Comparison of ENCODE assay signal across 1 cellular context in genomic region chr20:49752504-49752903, GRCh38.
TF ChIP-seq lines count a peak whose summit lies in the region.

No MANE protein-coding gene starts in this region.

TF ChIP-seq in HepG2, 621 proteins besides CTCF, POLR2A, EP300 and RAD21 (continued from another document and continues in another):
- TF ChIP-seq TRIM22 (IDR thresholded peaks at IDR 0.05), result no peak
- TF ChIP-seq, protein P1, sequence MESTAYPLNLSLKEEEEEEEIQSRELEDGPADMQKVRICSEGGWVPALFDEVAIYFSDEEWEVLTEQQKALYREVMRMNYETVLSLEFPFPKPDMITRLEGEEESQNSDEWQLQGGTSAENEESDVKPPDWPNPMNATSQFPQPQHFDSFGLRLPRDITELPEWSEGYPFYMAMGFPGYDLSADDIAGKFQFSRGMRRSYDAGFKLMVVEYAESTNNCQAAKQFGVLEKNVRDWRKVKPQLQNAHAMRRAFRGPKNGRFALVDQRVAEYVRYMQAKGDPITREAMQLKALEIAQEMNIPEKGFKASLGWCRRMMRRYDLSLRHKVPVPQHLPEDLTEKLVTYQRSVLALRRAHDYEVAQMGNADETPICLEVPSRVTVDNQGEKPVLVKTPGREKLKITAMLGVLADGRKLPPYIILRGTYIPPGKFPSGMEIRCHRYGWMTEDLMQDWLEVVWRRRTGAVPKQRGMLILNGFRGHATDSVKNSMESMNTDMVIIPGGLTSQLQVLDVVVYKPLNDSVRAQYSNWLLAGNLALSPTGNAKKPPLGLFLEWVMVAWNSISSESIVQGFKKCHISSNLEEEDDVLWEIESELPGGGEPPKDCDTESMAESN (CRISPR knock-in tag; conservative IDR thresholded peaks at IDR 0.05), result no peak
- TF ChIP-seq, protein P2, sequence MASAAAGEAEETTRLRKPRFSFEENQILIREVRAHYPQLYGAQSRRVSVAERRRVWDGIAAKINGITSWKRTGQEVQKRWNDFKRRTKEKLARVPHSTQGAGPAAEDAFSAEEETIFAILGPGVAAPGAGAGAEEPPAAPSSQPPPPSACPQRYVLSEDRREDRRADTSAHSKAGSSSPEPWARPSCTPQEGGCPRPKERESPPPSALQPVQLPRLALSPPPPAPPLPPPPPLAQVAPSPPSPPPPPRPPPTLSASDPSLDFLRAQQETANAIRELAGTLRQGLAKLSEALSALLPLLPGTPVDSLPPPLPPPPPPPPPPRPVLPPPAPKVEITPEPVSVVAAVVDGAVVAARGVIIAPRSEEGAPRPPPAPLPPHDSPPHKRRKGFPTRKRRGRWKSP (CRISPR knock-in tag; IDR thresholded peaks at IDR 0.05), result no peak
- TF ChIP-seq ZNF768 (CRISPR knock-in tag; IDR thresholded peaks at IDR 0.05), result peak; percentile 96
- TF ChIP-seq ATF5 (CRISPR knock-in tag; IDR thresholded peaks at IDR 0.05; ENCODE audit: low read depth), result no peak
- TF ChIP-seq ZBTB40 (IDR thresholded peaks at IDR 0.05), result no peak
- TF ChIP-seq ZBTB40 (CRISPR knock-in tag; IDR thresholded peaks at IDR 0.05), result no peak
- no peak for TF ChIP-seq KLF9 (CRISPR knock-in tag; IDR thresholded peaks at IDR 0.05; ENCODE audit: low read depth)
- no peak for TF ChIP-seq SIX4 (CRISPR knock-in tag; IDR thresholded peaks at IDR 0.05)
- no peak for TF ChIP-seq NFRKB (IDR thresholded peaks at IDR 0.05)
- TF ChIP-seq ZNF788 (CRISPR knock-in tag; IDR thresholded peaks at IDR 0.05; ENCODE audit: borderline replicate concordance), result no peak
- TF ChIP-seq, protein P3, sequence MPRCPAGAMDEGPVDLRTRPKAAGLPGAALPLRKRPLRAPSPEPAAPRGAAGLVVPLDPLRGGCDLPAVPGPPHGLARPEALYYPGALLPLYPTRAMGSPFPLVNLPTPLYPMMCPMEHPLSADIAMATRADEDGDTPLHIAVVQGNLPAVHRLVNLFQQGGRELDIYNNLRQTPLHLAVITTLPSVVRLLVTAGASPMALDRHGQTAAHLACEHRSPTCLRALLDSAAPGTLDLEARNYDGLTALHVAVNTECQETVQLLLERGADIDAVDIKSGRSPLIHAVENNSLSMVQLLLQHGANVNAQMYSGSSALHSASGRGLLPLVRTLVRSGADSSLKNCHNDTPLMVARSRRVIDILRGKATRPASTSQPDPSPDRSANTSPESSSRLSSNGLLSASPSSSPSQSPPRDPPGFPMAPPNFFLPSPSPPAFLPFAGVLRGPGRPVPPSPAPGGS (CRISPR knock-in tag; IDR thresholded peaks at IDR 0.05), result 0 out of 2 replicates have a peak, but pooled peaks have one; percentile 35
- TF ChIP-seq ZNF800 (CRISPR knock-in tag; IDR thresholded peaks at IDR 0.05), result no peak
- peak; percentile 49; the same call in 1 of the 2 replicates for TF ChIP-seq ZMYM3 (CRISPR knock-in tag; IDR thresholded peaks at IDR 0.05)
- TF ChIP-seq TFDP1 (CRISPR knock-in tag; IDR thresholded peaks at IDR 0.05; ENCODE audit: borderline replicate concordance), result no peak
- TF ChIP-seq ATF3 (CRISPR knock-in tag; IDR thresholded peaks at IDR 0.05), result no peak
- no peak for TF ChIP-seq CAMTA2 (CRISPR knock-in tag; IDR thresholded peaks at IDR 0.05; ENCODE audit: borderline replicate concordance)
- no peak for TF ChIP-seq ZNF280D (CRISPR knock-in tag; IDR thresholded peaks at IDR 0.05)
- TF ChIP-seq, protein P4, sequence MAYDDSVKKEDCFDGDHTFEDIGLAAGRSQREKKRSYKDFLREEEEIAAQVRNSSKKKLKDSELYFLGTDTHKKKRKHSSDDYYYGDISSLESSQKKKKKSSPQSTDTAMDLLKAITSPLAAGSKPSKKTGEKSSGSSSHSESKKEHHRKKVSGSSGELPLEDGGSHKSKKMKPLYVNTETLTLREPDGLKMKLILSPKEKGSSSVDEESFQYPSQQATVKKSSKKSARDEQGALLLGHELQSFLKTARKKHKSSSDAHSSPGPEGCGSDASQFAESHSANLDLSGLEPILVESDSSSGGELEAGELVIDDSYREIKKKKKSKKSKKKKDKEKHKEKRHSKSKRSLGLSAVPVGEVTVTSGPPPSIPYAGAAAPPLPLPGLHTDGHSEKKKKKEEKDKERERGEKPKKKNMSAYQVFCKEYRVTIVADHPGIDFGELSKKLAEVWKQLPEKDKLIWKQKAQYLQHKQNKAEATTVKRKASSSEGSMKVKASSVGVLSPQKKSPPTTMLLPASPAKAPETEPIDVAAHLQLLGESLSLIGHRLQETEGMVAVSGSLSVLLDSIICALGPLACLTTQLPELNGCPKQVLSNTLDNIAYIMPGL (CRISPR knock-in tag; IDR thresholded peaks at IDR 0.05; ENCODE audit: borderline replicate concordance in 1 of 2, low read depth in 1 of 2), result no peak
- TF ChIP-seq ZFP41 (CRISPR knock-in tag; IDR thresholded peaks at IDR 0.05; ENCODE audit: borderline replicate concordance), result no peak
- no peak for TF ChIP-seq DMAP1 (CRISPR knock-in tag; IDR thresholded peaks at IDR 0.05)
- TF ChIP-seq ZFP36 (IDR thresholded peaks at IDR 0.05; ENCODE audit: borderline replicate concordance, low read depth, low read length, partially characterized antibody), result peak; percentile 36
- no peak for TF ChIP-seq CEBPB (IDR thresholded peaks at IDR 0.05; ENCODE audit: borderline replicate concordance, low read depth, low read length)
- no peak for TF ChIP-seq SRSF4 (IDR thresholded peaks at IDR 0.05; ENCODE audit: low read depth, low read length, poor library complexity, severe bottlenecking)
- no peak for TF ChIP-seq ARNT (IDR thresholded peaks at IDR 0.05)
